8 cellular contexts compared by ENCODE assay signal in the genomic region with DNA sequence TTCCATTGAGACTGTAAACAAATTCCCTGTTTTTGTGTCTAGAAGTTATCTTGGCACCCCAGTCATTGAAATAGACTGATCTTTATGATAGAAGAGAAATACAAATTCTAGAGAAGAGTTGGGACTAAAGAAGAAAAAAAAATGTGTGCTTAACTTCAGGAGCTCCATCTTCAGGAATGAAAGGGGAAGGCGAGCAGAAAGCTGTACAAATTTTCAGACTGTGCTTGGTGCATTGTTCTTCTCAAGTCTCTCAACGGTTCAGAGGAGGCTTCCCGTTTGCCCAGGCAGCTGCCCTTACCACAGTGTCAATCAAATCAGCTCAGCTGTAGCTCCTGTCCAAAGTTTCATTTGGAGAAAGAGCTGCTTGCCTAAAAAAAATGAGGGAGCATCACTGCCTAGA. TPM values are rescaled to one million over a fixed set of nuclear protein-coding genes. Genes with fewer than 3 reads are reported as not detected.
DNase-seq lines count a peak whose midpoint lies in the region; ATAC-seq and TF ChIP-seq lines count a peak whose summit lies in the region.

No MANE protein-coding gene starts in this region.

- DNase-seq in DND-41 (peak; percentile 12), UCSD-AML1 (lab: John Stamatoyannopoulos, UW; ENCODE audit: unreplicated experiment) (peak; percentile 21), kidney tubule cell (ENCODE audit: low spot score) (peak; percentile 55), ureter (ENCODE audit: low spot score) (no peak)
- no peak for DNase-seq in activated naive CD4-positive, alpha-beta T cell treated with anti-CD3 and anti-CD28 coated beads, Interleukin-2, amount 10 ng/mL, durations not matched to agents 7 days and 5 days
- DNase-seq in stimulated activated CD4-positive, alpha-beta T cell treated with anti-CD3 and anti-CD28 coated beads, Interleukin-12 subunit alpha, Interleukin-12 subunit beta, amount 100 ng/mL, for 4 hours = no peak

- CTCF ChIA-PET in activated naive CD4-positive, alpha-beta T cell treated with anti-CD3 and anti-CD28 coated beads, Interleukin-2, amount 10 ng/mL, durations not matched to agents 7 days and 5 days (lab: Charles Lee) = interaction anchor here (0.7 to 1.8 kb wide), 6 partner anchors 14 to 211 kb away, joined by 3 to 4 read pairs (median 3); no protein-coding TSS in a partner anchor

- H4K20me1 ChIP-seq in DND-41 (ENCODE audit: insufficient read depth, low read length) = no peaks in the 10 kb centered on the region

- peaks cover 4% of the 10 kb centered on the region for H3K27me3 Mint-ChIP-seq in activated naive CD4-positive, alpha-beta T cell treated with anti-CD3 and anti-CD28 coated beads, Interleukin-2, amount 10 ng/mL, durations not matched to agents 7 days and 5 days

- no peak overlapping the region for H3K4me2 ChIP-seq in DND-41 (ENCODE audit: insufficient read depth, low read length)

- H3K9ac ChIP-seq in DND-41 (ENCODE audit: low read depth, low read length) = no peak overlapping the region

- peaks cover 2% of the 10 kb centered on the region for H3K4me1 Mint-ChIP-seq in activated naive CD4-positive, alpha-beta T cell treated with anti-CD3 and anti-CD28 coated beads, Interleukin-2, amount 10 ng/mL, durations not matched to agents 7 days and 5 days

- no peak overlapping the region for H3K4me3 ChIP-seq in DND-41 (ENCODE audit: low read depth in 1 of 2, low read length in 2 of 2)

- ATAC-seq in DND-41 (ENCODE audit: insufficient read depth, low read depth) (peak; percentile 62; the same call in 2 of the 3 replicates), HG03432 (IDR thresholded peaks at IDR 0.05; ENCODE audit: unreplicated experiment) (peak; percentile 52), HG03025 (IDR thresholded peaks at IDR 0.05; ENCODE audit: low FRiP score, unreplicated experiment) (no peak)

- no peak overlapping the region for H3K27ac ChIP-seq in DND-41 (ENCODE audit: low read length)

- H3K4me3 Mint-ChIP-seq in activated naive CD4-positive, alpha-beta T cell treated with anti-CD3 and anti-CD28 coated beads, Interleukin-2, amount 10 ng/mL, durations not matched to agents 7 days and 5 days = no peak overlapping the region

- no peaks in the 10 kb centered on the region for H3K36me3 ChIP-seq in DND-41 (ENCODE audit: insufficient read depth, low read length)

- peak; percentile 48 for TF ChIP-seq CTCF in DND-41 (IDR thresholded peaks at IDR 0.05; ENCODE audit: borderline replicate concordance, extremely low read depth, low read length, poor library complexity, severe bottlenecking)

- H3K27ac Mint-ChIP-seq in activated naive CD4-positive, alpha-beta T cell treated with anti-CD3 and anti-CD28 coated beads, Interleukin-2, amount 10 ng/mL, durations not matched to agents 7 days and 5 days = no peak overlapping the region

- H3K9me3 Mint-ChIP-seq in activated naive CD4-positive, alpha-beta T cell treated with anti-CD3 and anti-CD28 coated beads, Interleukin-2, amount 10 ng/mL, durations not matched to agents 7 days and 5 days = no peaks in the 10 kb centered on the region

- H3K79me2 ChIP-seq in DND-41 (ENCODE audit: insufficient read depth, low read length) = no peaks in the 10 kb centered on the region

- no peaks in the 10 kb centered on the region for H3K4me1 ChIP-seq in DND-41 (ENCODE audit: insufficient read depth, low read length)

- no peaks in the 10 kb centered on the region for H3K9me3 ChIP-seq in DND-41 (ENCODE audit: insufficient read depth, low read length, severe bottlenecking)

- H3K27me3 ChIP-seq in DND-41 (ENCODE audit: insufficient read depth, low read length, poor library complexity) = peaks cover 8% of the 10 kb centered on the region

- H3K36me3 Mint-ChIP-seq in activated naive CD4-positive, alpha-beta T cell treated with anti-CD3 and anti-CD28 coated beads, Interleukin-2, amount 10 ng/mL, durations not matched to agents 7 days and 5 days = no peaks in the 10 kb centered on the region

- no peak overlapping the region for H2AFZ ChIP-seq in DND-41 (ENCODE audit: low read depth, low read length)

RNA-seq across cellular contexts. Expression of gene OXSM, which starts 41.7 kb away (rescaled TPM):
- 10.3 TPM for total RNA-seq in ureter

RNA-seq across cellular contexts. Expression of gene NGLY1, which starts 48.3 kb away (rescaled TPM):
- 54.3 TPM for total RNA-seq in ureter

Comparison
In these comparisons a context has a peak if more than half of its experiments do, and no peak if none do; other contexts are left out.
1. DNase-seq: peak in DND-41 (single experiment), UCSD-AML1 (single experiment) and kidney tubule cell (single experiment); none in ureter (single experiment), activated naive CD4-positive, alpha-beta T cell treated with anti-CD3 and anti-CD28 coated beads, Interleukin-2, amount 10 ng/mL, durations not matched to agents 7 days and 5 days (single experiment) and stimulated activated CD4-positive, alpha-beta T cell treated with anti-CD3 and anti-CD28 coated beads, Interleukin-12 subunit alpha, Interleukin-12 subunit beta, amount 100 ng/mL, for 4 hours (single experiment).